ENCODE assay signal across 11 cellular contexts in genomic region chr10:100980327-100981110, GRCh38.
"Had no signal": no experiment of that assay in that cellular context is flagged by ENCODE, and none has a peak within 500 bp of the region (broad histone marks: within the 10 kb centered on the region; RNA-seq: fewer than 3 reads in every experiment).

No MANE protein-coding gene starts in this region.

- H3K27ac ChIP-seq: ascending aorta, foreskin keratinocyte, SJCRH30, thyroid gland had no signal

- H3K4me1 ChIP-seq: ascending aorta, foreskin keratinocyte had no signal

- ATAC-seq: activated CD4-positive, CD25-positive, alpha-beta regulatory T cell treated with anti-CD3 and anti-CD28 coated beads, Interleukin-2, amount 50 U/mL, for 24 hours; foreskin keratinocyte had no signal

- H3K27me3 Mint-ChIP-seq: activated CD4-positive, alpha-beta memory T cell treated with anti-CD3 and anti-CD28 coated beads for 36 hours; activated naive CD8-positive, alpha-beta T cell treated with anti-CD3 and anti-CD28 coated beads for 36 hours; memory B cell had no signal

- H3K9me3 Mint-ChIP-seq: activated CD4-positive, alpha-beta memory T cell treated with anti-CD3 and anti-CD28 coated beads for 36 hours; activated naive CD8-positive, alpha-beta T cell treated with anti-CD3 and anti-CD28 coated beads for 36 hours; memory B cell; nephron progenitor cell; T-helper 2 cell treated with Interferon-gamma antibody and Interleukin-4, amounts not matched to agents 5 μg/mL and 100 μg/mL, for 36 hours had no signal

- H3K9me3 ChIP-seq: ascending aorta, SJCRH30, thyroid gland had no signal

- DNase-seq: activated CD4-positive, alpha-beta memory T cell treated with anti-CD3 and anti-CD28 coated beads for 36 hours; activated naive CD8-positive, alpha-beta T cell treated with anti-CD3 and anti-CD28 coated beads for 36 hours; foreskin keratinocyte; nephron progenitor cell; SJCRH30; stimulated activated CD4-positive, alpha-beta T cell treated with anti-CD3 and anti-CD28 coated beads, Interleukin-4, amount 100 ng/mL, for 1 hour; thyroid gland had no signal

- H3K4me3 ChIP-seq: ascending aorta, SJCRH30, thyroid gland had no signal

- H3K27ac Mint-ChIP-seq: activated CD4-positive, alpha-beta memory T cell treated with anti-CD3 and anti-CD28 coated beads for 36 hours; activated naive CD8-positive, alpha-beta T cell treated with anti-CD3 and anti-CD28 coated beads for 36 hours; memory B cell; nephron progenitor cell; T-helper 2 cell treated with Interferon-gamma antibody and Interleukin-4, amounts not matched to agents 5 μg/mL and 100 μg/mL, for 36 hours had no signal

- H3K27me3 ChIP-seq: ascending aorta, foreskin keratinocyte, SJCRH30, thyroid gland had no signal

- H3K4me3 Mint-ChIP-seq: activated CD4-positive, alpha-beta memory T cell treated with anti-CD3 and anti-CD28 coated beads for 36 hours; activated naive CD8-positive, alpha-beta T cell treated with anti-CD3 and anti-CD28 coated beads for 36 hours; memory B cell; nephron progenitor cell; T-helper 2 cell treated with Interferon-gamma antibody and Interleukin-4, amounts not matched to agents 5 μg/mL and 100 μg/mL, for 36 hours had no signal

- H3K36me3 Mint-ChIP-seq: activated naive CD8-positive, alpha-beta T cell treated with anti-CD3 and anti-CD28 coated beads for 36 hours had no signal
